In genomic region chr15:81391657-81392056, GRCh38 we compare ENCODE assay signal across 9 cellular contexts. TPM values are rescaled to one million over a fixed set of nuclear protein-coding genes. Genes with fewer than 3 reads are reported as not detected.
"Had no signal": no experiment of that assay in that cellular context is flagged by ENCODE, and none has a peak within 500 bp of the region (broad histone marks: within the 10 kb centered on the region; RNA-seq: fewer than 3 reads in every experiment).

No MANE protein-coding gene starts in this region.

- DNase-seq: IMR-90, KBM-7, KG1 had no signal

- H3K4me3 ChIP-seq: K562 had no signal

- ATAC-seq: K562 had no signal

- H3K27ac ChIP-seq: HL-60, KMS-11 had no signal

- FAIRE-seq: HTR-8/SVneo, K562 had no signal

- H3K9ac ChIP-seq: KMS-11 had no signal

- H3K4me2 ChIP-seq: KMS-11 had no signal

RNA-seq across cellular contexts. Expression of gene TMC3, which starts 17.6 kb away (rescaled TPM):
- total RNA-seq: HT-29, HT1080, IMR-90, K562 had no signal
- polyA plus RNA-seq: IMR-90 had no signal
